Comparison of ENCODE assay signal across 21 cellular contexts in genomic region chr1:64366821-64367220, GRCh38.
DNase-seq lines count a peak whose midpoint lies in the region; ATAC-seq and TF ChIP-seq lines count a peak whose summit lies in the region.
"Had no signal": no experiment of that assay in that cellular context is flagged by ENCODE, and none has a peak within 500 bp of the region (broad histone marks: within the 10 kb centered on the region; RNA-seq: fewer than 3 reads in every experiment).

No MANE protein-coding gene starts in this region.

- H3K36me3 Mint-ChIP-seq in activated T-cell treated with anti-CD3 and anti-CD28 coated beads, Interleukin-2, amount 50 U/mL, for 4 hours (ENCODE audit: insufficient read depth) = no peaks in the 10 kb centered on the region
- H3K36me3 Mint-ChIP-seq: CD4-positive, alpha-beta memory T cell had no signal

- DNase-seq in activated T-cell treated with anti-CD3 and anti-CD28 coated beads, Interleukin-2, amount 50 U/mL, for 4 hours = no peak
- DNase-seq in activated T-cell treated with anti-CD3 and anti-CD28 coated beads for 4 hours = no peak
- DNase-seq in A673 (ENCODE audit: low spot score) = no peak
- DNase-seq in NCI-H69 (lab: John Stamatoyannopoulos, UW) = peak; percentile 39
- DNase-seq in DMS114 treated with DMSO at 0.1 percent for 48 hours (lab: John Stamatoyannopoulos, UW; ENCODE audit: unreplicated experiment) = no peak
- DNase-seq in cortex of kidney (lab: John Stamatoyannopoulos, UW) = no peak
- DNase-seq: C1 segment of cervical spinal cord; Calu3; CD4-positive, alpha-beta memory T cell; COR-L47; DMS153; DND-41; GDM1; GM23248; H9; HFFc6 had no signal

- H3K27me3 Mint-ChIP-seq in activated T-cell treated with anti-CD3 and anti-CD28 coated beads, Interleukin-2, amount 50 U/mL, for 4 hours (ENCODE audit: low read depth) = peaks cover 8% of the 10 kb centered on the region

- no peak overlapping the region for H3K4me3 Mint-ChIP-seq in activated T-cell treated with anti-CD3 and anti-CD28 coated beads, Interleukin-2, amount 50 U/mL, for 4 hours
- H3K4me3 Mint-ChIP-seq: CD4-positive, alpha-beta memory T cell; H9; HFFc6 had no signal

- intact Hi-C loops in A673 (cut with micrococcal nuclease; ENCODE audit: unreplicated experiment) = loop anchor here (10.0 kb wide), 1 partner anchor 288 kb away; no protein-coding TSS in a partner anchor

- H3K4me3 ChIP-seq in A673 (ENCODE audit: low read depth, low read length, poor library complexity, severe bottlenecking) (no peak overlapping the region), subcutaneous abdominal adipose tissue (ENCODE audit: low read depth in 1 of 5, low read length in 5 of 5) (peak overlapping the region in 1 of 5 donors; percentile 31)
- H3K4me3 ChIP-seq: A549, GM12878, GM23248 had no signal

- peak overlapping the region; percentile 24 for H3K27ac ChIP-seq in A673 (ENCODE audit: low read depth, low read length, poor library complexity, severe bottlenecking)
- peak overlapping the region; percentile 70 for H3K27ac ChIP-seq in subcutaneous abdominal adipose tissue (ENCODE audit: low read depth, low read length)
- H3K27ac ChIP-seq: 22Rv1, A549, GM23248 had no signal

- BruUV-seq in A673 (replicated peaks; lab: Mats Ljungman, UMichigan) = no TSS peak

- H3K9me3 ChIP-seq in A673 (ENCODE audit: low read depth, low read length, poor library complexity, severe bottlenecking) (no peaks in the 10 kb centered on the region), subcutaneous abdominal adipose tissue (ENCODE audit: control insufficient read depth in 5 of 5, low read length in 5 of 5) (no peaks in the 10 kb centered on the region)
- H3K9me3 ChIP-seq: A549 had no signal

- H3K9ac ChIP-seq in subcutaneous abdominal adipose tissue (ENCODE audit: low read length in 5 of 5) = no peak overlapping the region
- H3K9ac ChIP-seq: GM23248 had no signal

- no peak for TF ChIP-seq CTCF in A673 (conservative IDR thresholded peaks at IDR 0.05; ENCODE audit: low read depth, low read length)

- H3K9me3 Mint-ChIP-seq in activated T-cell treated with anti-CD3 and anti-CD28 coated beads, Interleukin-2, amount 50 U/mL, for 4 hours = no peaks in the 10 kb centered on the region
- H3K9me3 Mint-ChIP-seq: CD4-positive, alpha-beta memory T cell; H9; HFFc6 had no signal

- POLR2A ChIA-PET in A673 (lab: Charles Lee; ENCODE audit: low non-redundant PET) = interaction anchor here (0.6 kb wide), 1 partner anchor 232 kb away, joined by 3 read pairs; no protein-coding TSS in a partner anchor

- H3K4me1 Mint-ChIP-seq in activated T-cell treated with anti-CD3 and anti-CD28 coated beads, Interleukin-2, amount 50 U/mL, for 4 hours (ENCODE audit: low read depth) = no peaks in the 10 kb centered on the region
- H3K4me1 Mint-ChIP-seq: CD4-positive, alpha-beta memory T cell had no signal

- CTCF ChIA-PET in A673 (lab: Charles Lee) = no interaction called here

- no peaks in the 10 kb centered on the region for H3K27me3 ChIP-seq in A673 (replicated peaks; ENCODE audit: insufficient read depth, low read depth, low read length, poor library complexity)
- no peaks in the 10 kb centered on the region for H3K27me3 ChIP-seq in subcutaneous abdominal adipose tissue (ENCODE audit: control insufficient read depth in 5 of 5, insufficient read depth in 4 of 5, low read length in 5 of 5)

- H3K4me1 ChIP-seq in A673 (ENCODE audit: insufficient read depth, low read length, poor library complexity, severe bottlenecking) (peaks cover 37% of the 10 kb centered on the region), subcutaneous abdominal adipose tissue (ENCODE audit: control insufficient read depth in 5 of 5, insufficient read depth in 5 of 5, low read length in 5 of 5) (peaks cover 5 to 22% (median 20%) of the 10 kb centered on the region in 5 donors)
- H3K4me1 ChIP-seq: A549 had no signal

- H3K36me3 ChIP-seq in A673 (ENCODE audit: insufficient read depth, low read length, poor library complexity, severe bottlenecking) (no peaks in the 10 kb centered on the region), subcutaneous abdominal adipose tissue (ENCODE audit: control insufficient read depth in 5 of 5, insufficient read depth in 5 of 5, low read length in 5 of 5) (no peaks in the 10 kb centered on the region)

- peak; percentile 23 to 54 for ATAC-seq in activated T-cell treated with anti-CD3 and anti-CD28 coated beads, Interleukin-2, amount 50 U/mL, for 4 hours
- ATAC-seq: A549, GM12878, HCT116 had no signal
